9 cellular contexts compared by ENCODE assay signal in genomic region chr15:67100808-67101581, GRCh38. TPM values are rescaled to one million over a fixed set of nuclear protein-coding genes. Genes with fewer than 3 reads are reported as not detected.
A peak's percentile ranks its signal among the peaks of the same experiment; 100 is the strongest.
DNase-seq lines count a peak whose midpoint lies in the region; ATAC-seq, FAIRE-seq and TF ChIP-seq lines count a peak whose summit lies in the region.
"Had no signal": no experiment of that assay in that cellular context is flagged by ENCODE, and none has a peak within 500 bp of the region (broad histone marks: within the 10 kb centered on the region; RNA-seq: fewer than 3 reads in every experiment).

No MANE protein-coding gene starts in this region.

- 91% methylated on average over 4 of the region's 7 CpGs for WGBS in mesenchymal stem cell

- peak overlapping the region in 1 of 2 experiments; percentile 37 for H2BK12ac ChIP-seq in mesenchymal stem cell (ENCODE audit: low read length in 2 of 2)

- H3K27me3 ChIP-seq in mesenchymal stem cell (ENCODE audit: control insufficient read depth in 1 of 2, insufficient read depth in 1 of 2, low read length in 2 of 2) = no peaks in the 10 kb centered on the region
- H3K27me3 ChIP-seq: cardiac muscle cell had no signal

- peak; percentile 78 for ATAC-seq in GM21529 (IDR thresholded peaks at IDR 0.05; ENCODE audit: unreplicated experiment)

- no peak overlapping the region for H2BK15ac ChIP-seq in mesenchymal stem cell (ENCODE audit: low read depth, poor library complexity, severe bottlenecking)

- no peak overlapping the region for H3K27ac ChIP-seq in mesenchymal stem cell (ENCODE audit: low read length, poor library complexity, severe bottlenecking)
- H3K27ac ChIP-seq: cardiac muscle cell had no signal

- peak; percentile 71 for FAIRE-seq in GM12891 (lab: Jason Lieb, UNC)

- no peak overlapping the region for H3K14ac ChIP-seq in mesenchymal stem cell (ENCODE audit: low read length in 2 of 2)

- H3K79me1 ChIP-seq in mesenchymal stem cell (replicated peaks; ENCODE audit: low read length, poor library complexity, severe bottlenecking) = peaks cover 18% of the 10 kb centered on the region

- H3K23ac ChIP-seq in mesenchymal stem cell (ENCODE audit: low read length in 2 of 2) = no peak overlapping the region

- no peak overlapping the region for H2BK120ac ChIP-seq in mesenchymal stem cell (ENCODE audit: low read depth, low read length)

- H3K4me1 ChIP-seq in mesenchymal stem cell (ENCODE audit: control insufficient read depth, insufficient read depth, low read depth, low read length) = peaks cover 33% of the 10 kb centered on the region

- H4K91ac ChIP-seq in mesenchymal stem cell (ENCODE audit: low read length) = no peak overlapping the region

- no peak for DNase-seq in GM12891 (ENCODE audit: insufficient read length, low spot score)
- peak; percentile 8 for DNase-seq in NCI-H774 (lab: John Stamatoyannopoulos, UW)
- no peak for DNase-seq in mesenchymal stem cell
- no peak for DNase-seq in HuH-7 (ENCODE audit: low spot score)
- no peak for DNase-seq in NCI-H82 treated with DMSO at 0.1 percent for 48 hours (lab: John Stamatoyannopoulos, UW; ENCODE audit: unreplicated experiment)
- DNase-seq in HCEC 1CT = no peak
- DNase-seq in NCI-H510A (lab: John Stamatoyannopoulos, UW) = no peak

- H3K4me2 ChIP-seq in mesenchymal stem cell (ENCODE audit: low read length, poor library complexity, severe bottlenecking) = no peak overlapping the region

- H4K8ac ChIP-seq in mesenchymal stem cell (ENCODE audit: low read length) = no peak overlapping the region

- H2AFZ ChIP-seq in mesenchymal stem cell (ENCODE audit: low read depth, low read length) = no peak overlapping the region

- H2AK5ac ChIP-seq in mesenchymal stem cell (ENCODE audit: low read length, severe bottlenecking) = peak overlapping the region; percentile 80

- H3K9me3 ChIP-seq in mesenchymal stem cell (ENCODE audit: control insufficient read depth, low read length) = no peaks in the 10 kb centered on the region

- TF ChIP-seq POLR2A in GM12891 (IDR thresholded peaks at IDR 0.05; ENCODE audit: low read depth, low read length) = peak; percentile 84

- H3K4me3 ChIP-seq in mesenchymal stem cell (ENCODE audit: insufficient read depth in 1 of 2, low read depth in 1 of 2, low read length in 2 of 2) = no peak overlapping the region
- H3K4me3 ChIP-seq: cardiac muscle cell had no signal

- H3K9ac ChIP-seq in mesenchymal stem cell (ENCODE audit: low read length) = no peak overlapping the region

- H2BK5ac ChIP-seq in mesenchymal stem cell (ENCODE audit: low read depth, low read length, poor library complexity, severe bottlenecking) = no peak overlapping the region

- H3K4ac ChIP-seq in mesenchymal stem cell (ENCODE audit: low read depth in 1 of 2, low read length in 2 of 2) = no peak overlapping the region

- peaks cover 0 to 30% of the 10 kb centered on the region in 2 experiments for H3K36me3 ChIP-seq in mesenchymal stem cell (ENCODE audit: control insufficient read depth in 1 of 2, insufficient read depth in 2 of 2, low read depth in 1 of 2, low read length in 2 of 2)
- H3K36me3 ChIP-seq: cardiac muscle cell had no signal

- peak overlapping the region in 1 of 2 experiments; percentile 46 for H3K18ac ChIP-seq in mesenchymal stem cell (ENCODE audit: low read depth in 1 of 2, low read length in 2 of 2)

TF ChIP-seq in GM12891, 5 proteins besides CTCF, POLR2A, EP300 and RAD21:
- TF ChIP-seq PAX5 (IDR thresholded peaks at IDR 0.05; ENCODE audit: insufficient read depth, low read length, severe bottlenecking) = peak; percentile 2
- TF ChIP-seq SPI1 (IDR thresholded peaks at IDR 0.05; ENCODE audit: low read depth, low read length) = peak; percentile 58
- peak; percentile 57; the same call in 1 of the 2 replicates for TF ChIP-seq POU2F2 (IDR thresholded peaks at IDR 0.05; ENCODE audit: low read depth, low read length)
- no peak; the same call in 1 of the 2 replicates for TF ChIP-seq TAF1 (IDR thresholded peaks at IDR 0.05; ENCODE audit: low read depth, low read length)
- TF ChIP-seq POLR2AphosphoS5 (IDR thresholded peaks at IDR 0.05; ENCODE audit: low read depth, low read length) = peak; percentile 50; the same call in 1 of the 2 replicates

RNA-seq across cellular contexts. Expression of gene SMAD3, which starts 35.6 kb away (rescaled TPM):
- polyA plus RNA-seq in GM12891 (2012; ENCODE audit: low read depth, missing spikeins) = 36.4 TPM
- 126 TPM for polyA plus RNA-seq in mesenchymal stem cell (2013, experiment 1 of 2)
- polyA plus RNA-seq in mesenchymal stem cell (2013, experiment 2 of 2) = 125 TPM
